In the genomic region with DNA sequence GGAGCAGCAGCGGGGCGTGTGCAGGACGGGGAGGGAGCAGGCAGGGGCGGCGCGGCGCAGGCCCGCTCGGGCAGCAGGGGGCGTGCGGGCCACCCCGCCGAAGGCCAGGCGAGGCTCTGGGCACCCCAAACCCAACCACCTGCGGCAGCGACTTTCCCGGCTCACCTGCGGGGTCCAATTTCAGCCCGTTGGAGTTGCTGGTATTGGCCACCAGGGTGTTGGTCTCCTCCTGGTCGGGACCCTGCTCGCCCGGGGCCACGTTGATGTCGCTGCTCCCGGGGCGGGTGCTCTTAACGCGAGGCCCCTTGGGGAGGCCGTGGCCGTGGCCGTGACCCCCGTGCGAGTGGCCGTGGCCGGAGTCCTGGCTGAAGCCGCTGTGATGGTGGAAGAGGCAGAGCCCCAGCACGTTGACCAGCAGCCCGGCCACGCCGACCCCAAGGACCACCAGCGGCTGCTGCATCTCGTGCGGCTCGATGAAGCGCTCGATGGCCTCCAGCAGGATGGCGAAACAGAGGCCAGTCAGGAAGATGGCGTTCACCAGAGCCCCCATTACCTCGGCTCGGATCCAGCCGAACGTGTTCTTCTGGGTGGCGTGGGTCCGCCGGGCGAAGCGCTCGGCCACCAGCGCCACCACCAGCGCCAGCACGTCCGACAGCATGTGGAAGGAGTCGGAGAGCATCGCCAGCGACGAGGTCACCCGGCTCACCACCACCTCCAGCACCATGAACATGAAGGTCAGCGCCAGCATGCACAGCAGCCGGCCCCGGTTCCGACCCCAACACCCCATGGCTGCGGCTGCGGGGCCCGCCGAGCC, we compare ENCODE assay signal across 8 cellular contexts. TPM values are rescaled to one million over a fixed set of nuclear protein-coding genes. Genes with fewer than 3 reads are reported as not detected.
DNase-seq lines count a peak whose midpoint lies in the region; ATAC-seq, FAIRE-seq and TF ChIP-seq lines count a peak whose summit lies in the region.

No MANE protein-coding gene starts in this region.

- H3K36me3 ChIP-seq in stomach smooth muscle (ENCODE audit: control insufficient read depth in 2 of 2, insufficient read depth in 2 of 2, low read length in 2 of 2) = peaks cover 9% of the 10 kb centered on the region in 2 donors

- H3K27me3 ChIP-seq in stomach smooth muscle (ENCODE audit: control insufficient read depth in 1 of 2, insufficient read depth in 2 of 2, low read length in 2 of 2) = no peaks in the 10 kb centered on the region

- peak overlapping the region; percentile 84 for H3K27ac ChIP-seq in stomach smooth muscle (ENCODE audit: low read length)

- ATAC-seq in GM19467 (IDR thresholded peaks at IDR 0.05; ENCODE audit: unreplicated experiment) = peak; percentile 39

- peaks cover 31% of the 10 kb centered on the region for H3K4me1 Mint-ChIP-seq in neural crest cell

- DNase-seq in D721Med (ENCODE audit: insufficient read length, low spot score) = peak; percentile 36
- peak; percentile 90 for DNase-seq in HT-29 (ENCODE audit: low spot score)
- peak; percentile 81 for DNase-seq in RKO (ENCODE audit: low spot score)
- peak; percentile 67 for DNase-seq in activated T-helper 9 cell treated with anti-CD3 and anti-CD28 coated beads, Interleukin-2, amount 50 U/mL, for 16 hours (ENCODE audit: low read depth)
- peak; percentile 71 for DNase-seq in fibroblast of villous mesenchyme (ENCODE audit: low read depth)
- peak; percentile 48 for DNase-seq in neural crest cell (ENCODE audit: low read depth, low spot score)

- H3K27me3 Mint-ChIP-seq in neural crest cell (ENCODE audit: low read depth) = peaks cover 5% of the 10 kb centered on the region

- H3K9ac ChIP-seq in stomach smooth muscle (ENCODE audit: low read length in 2 of 2) = peak overlapping the region; percentile 72 to 77

- no peaks in the 10 kb centered on the region for H3K36me3 Mint-ChIP-seq in neural crest cell (ENCODE audit: low read depth)

- H3K9me3 ChIP-seq in stomach smooth muscle (ENCODE audit: control insufficient read depth in 2 of 2, low read length in 2 of 2) = no peaks in the 10 kb centered on the region

- H3K27ac Mint-ChIP-seq in neural crest cell (ENCODE audit: unreplicated experiment) = peak overlapping the region; percentile 35

- peak overlapping the region; percentile 76 for H3K4me3 ChIP-seq in fibroblast of villous mesenchyme (ENCODE audit: low read depth, low read length)
- peak overlapping the region; percentile 97 for H3K4me3 ChIP-seq in stomach smooth muscle (ENCODE audit: low read length in 2 of 2)

- no peak for FAIRE-seq in D721Med (lab: Jason Lieb, UNC)

- H3K4me1 ChIP-seq in stomach smooth muscle (ENCODE audit: control insufficient read depth, insufficient read depth, low read length) = peaks cover 11% of the 10 kb centered on the region

- TF ChIP-seq CTCF in D721Med (IDR thresholded peaks at IDR 0.05; ENCODE audit: insufficient read depth, missing control alignments) (peak; percentile 72), fibroblast of villous mesenchyme (IDR thresholded peaks at IDR 0.05; ENCODE audit: insufficient read depth, low read depth, low read length) (peak; percentile 84), neural crest cell (conservative IDR thresholded peaks at IDR 0.05) (peak; percentile 79)

- H3K9me3 Mint-ChIP-seq in neural crest cell = no peaks in the 10 kb centered on the region

- peak overlapping the region; percentile 95 for H3K4me3 Mint-ChIP-seq in neural crest cell

RNA-seq across cellular contexts. Expression of gene SLC30A1, which starts 0.9 kb away (rescaled TPM):
- 8.1 and 8.6 TPM in 2 replicates for total RNA-seq in HT-29 (2014; rRNA removed; shearing (Covaris generic))
- total RNA-seq in fibroblast of villous mesenchyme (23.5 and 41.9 TPM in 2 replicates), neural crest cell (9.1 and 9.5 TPM in 2 replicates)

Comparison
In these comparisons a context has a peak if more than half of its experiments do, and no peak if none do; other contexts are left out.
1. Peak in every context shown above with its lines: DNase-seq, ATAC-seq, H3K4me3 ChIP-seq and H3K27ac ChIP-seq.
2. DNase-seq: peak in every context shown above with its lines; median percentile 90 in HT-29; 81 in RKO; 71 in fibroblast of villous mesenchyme; 67 in activated T-helper 9 cell treated with anti-CD3 and anti-CD28 coated beads, Interleukin-2, amount 50 U/mL, for 16 hours; 48 in neural crest cell; 36 in D721Med.